ENCODE assay signal across 8 cellular contexts in genomic region chr6:143842902-143843688, GRCh38. TPM values are rescaled to one million over a fixed set of nuclear protein-coding genes. Genes with fewer than 3 reads are reported as not detected.
DNase-seq lines count a peak whose midpoint lies in the region; ATAC-seq and TF ChIP-seq lines count a peak whose summit lies in the region.

TSS of gene LTV1 (plus strand) at chr6:143843338. CDS start at chr6:143843478, 140 bp downstream.

- peak within 1 kb of the TSS; percentile 86 for H3K27ac ChIP-seq in caudate nucleus (ENCODE audit: low read depth, low read length)

- in situ Hi-C loops in GM18951 (cut with MboI; ENCODE audit: low sequenced_read_pairs, unreplicated experiment) = no loop called here

- peak; percentile 99 for DNase-seq in AG08395 (ENCODE audit: low spot score)
- DNase-seq in NCI-H345 (lab: John Stamatoyannopoulos, UW) = peak; percentile 96
- peak; percentile 84 for DNase-seq in activated B cell treated with CpG ODN at 0.5 μM for 24 hours
- DNase-seq in caudate nucleus (lab: John Stamatoyannopoulos, UW) = peak; percentile 55 to 98 (median 94)
- peak; percentile 92 for DNase-seq in immature natural killer cell
- DNase-seq in smooth muscle cell of the brain vasculature (ENCODE audit: low read depth, low spot score) = peak; percentile 92

- H3K36me3 Mint-ChIP-seq in activated B cell treated with CpG ODN at 0.5 μM for 24 hours (ENCODE audit: low read depth) = peaks cover 48% of the 10 kb centered on the region
- peaks cover 9 to 20% (median 11%) of the 10 kb centered on the region in 3 donors for H3K36me3 Mint-ChIP-seq in immature natural killer cell

- H3K9me3 Mint-ChIP-seq in activated B cell treated with CpG ODN at 0.5 μM for 24 hours = no peaks in the 10 kb centered on the region
- no peaks in the 10 kb centered on the region for H3K9me3 Mint-ChIP-seq in immature natural killer cell

- intact Hi-C loops in activated B cell treated with CpG ODN at 0.5 μM for 24 hours (cut with micrococcal nuclease) = loop anchor here (1.0 to 10.0 kb wide), 12 partner anchors 99 to 1892 kb away; partner anchors contain the start of genes ADAT2, AIG1, EPM2A and FUCA2

- TF ChIP-seq CTCF in activated B cell treated with CpG ODN at 0.5 μM for 24 hours (IDR thresholded peaks at IDR 0.05) = no peak

- H3K4me1 Mint-ChIP-seq in activated B cell treated with CpG ODN at 0.5 μM for 24 hours (peaks cover 17% of the 10 kb centered on the region), immature natural killer cell (peaks cover 20 to 38% of the 10 kb centered on the region in 2 donors)

- CTCF ChIA-PET in activated B cell treated with CpG ODN at 0.5 μM for 24 hours (lab: Charles Lee) = interaction anchor here (0.7 to 1.7 kb wide), 4 partner anchors 10 to 268 kb away, joined by 3 to 8 read pairs (median 4); no protein-coding TSS in a partner anchor

- peak; percentile 88 for TF ChIP-seq POLR2A in GM18951 (IDR thresholded peaks at IDR 0.05; ENCODE audit: extremely low read depth, insufficient read depth, insufficient read length)

- ATAC-seq in HG03196 (IDR thresholded peaks at IDR 0.05; ENCODE audit: unreplicated experiment) (peak; percentile 100), activated B cell treated with CpG ODN at 0.5 μM for 24 hours (ENCODE audit: low read depth) (peak; percentile 97)

- H3K27ac Mint-ChIP-seq in activated B cell treated with CpG ODN at 0.5 μM for 24 hours (peak within 1 kb of the TSS; percentile 96), immature natural killer cell (peak within 1 kb of the TSS; percentile 95 to 98 (median 96))

- H3K27me3 Mint-ChIP-seq in activated B cell treated with CpG ODN at 0.5 μM for 24 hours = no peaks in the 10 kb centered on the region
- H3K27me3 Mint-ChIP-seq in immature natural killer cell (ENCODE audit: low read depth in 3 of 3) = peaks cover 0 to 16% (median 15%) of the 10 kb centered on the region in 3 donors

- POLR2A ChIA-PET in activated B cell treated with CpG ODN at 0.5 μM for 24 hours (lab: Charles Lee) = interaction anchor here (0.6 to 2.0 kb wide), 11 partner anchors 10 to 1893 kb away, joined by 3 to 17 read pairs (median 4); partner anchors contain the start of genes ADAT2, PEX3 and SF3B5

- H3K4me3 Mint-ChIP-seq in activated B cell treated with CpG ODN at 0.5 μM for 24 hours (peak within 1 kb of the TSS; percentile 92), immature natural killer cell (peak within 1 kb of the TSS; percentile 91 to 96 (median 94))

RNA-seq across cellular contexts. Expression of gene LTV1, which starts in this region (rescaled TPM):
- total RNA-seq in activated B cell treated with CpG ODN at 0.5 μM for 24 hours = 37.0 and 40.3 TPM in 2 replicates
- polyA plus RNA-seq in immature natural killer cell = 10 to 100 TPM in 2 of 3 donors, 1 to 10 TPM in 1; 8.1 to 23.0 (median 11.2) TPM

Comparison
In these comparisons a context has a peak if more than half of its experiments do, and no peak if none do; other contexts are left out.
1. Peak in every context shown above with its lines: DNase-seq, ATAC-seq and H3K27ac ChIP-seq.